10 cellular contexts compared by ENCODE assay signal in the genomic region with DNA sequence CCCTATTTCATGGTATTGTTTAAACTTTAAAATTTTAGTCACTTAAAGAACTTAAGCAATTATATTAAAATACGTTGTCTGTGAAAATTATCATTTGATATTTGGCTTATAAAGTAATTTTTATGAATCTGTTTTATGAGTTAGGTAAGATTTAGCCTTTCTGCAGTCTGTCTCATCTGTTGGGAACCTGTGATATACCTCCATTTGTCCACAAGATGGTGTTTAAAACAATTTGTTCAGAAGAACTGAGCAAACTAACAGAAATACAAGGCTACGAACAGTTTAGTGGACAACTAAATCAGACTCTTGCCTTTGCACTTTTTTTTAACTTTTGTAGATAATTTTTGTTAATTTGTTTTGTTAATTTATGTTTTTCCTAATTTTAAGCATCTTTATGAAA.
A peak's percentile ranks its signal among the peaks of the same experiment; 100 is the strongest.
DNase-seq lines count a peak whose midpoint lies in the region; ATAC-seq and TF ChIP-seq lines count a peak whose summit lies in the region.
"Had no signal": no experiment of that assay in that cellular context is flagged by ENCODE, and none has a peak within 500 bp of the region (broad histone marks: within the 10 kb centered on the region; RNA-seq: fewer than 3 reads in every experiment).

No MANE protein-coding gene starts in this region.

- H3K4me3 ChIP-seq in AG10803 (ENCODE audit: low read length) = no peak overlapping the region
- no peak overlapping the region for H3K4me3 ChIP-seq in GM23248

- H3K9me2 ChIP-seq in GM23248 (ENCODE audit: insufficient read depth) = no peaks in the 10 kb centered on the region

- no peaks in the 10 kb centered on the region for H3K4me1 Mint-ChIP-seq in stimulated activated naive CD8-positive, alpha-beta T cell treated with anti-CD3 and anti-CD28 coated beads, Interleukin-15, amount 100 ng/mL, for 72 hours
- H3K4me1 Mint-ChIP-seq: activated CD4-positive, alpha-beta T cell treated with anti-CD3 and anti-CD28 coated beads, Interleukin-2, amount 10 ng/mL, durations not matched to agents 24 days and 14 days; central memory CD8-positive, alpha-beta T cell had no signal

- no peaks in the 10 kb centered on the region for H4K20me1 ChIP-seq in GM23248 (ENCODE audit: insufficient read depth)

- TF ChIP-seq CTCF in AG10803 (conservative IDR thresholded peaks at IDR 0.05; ENCODE audit: low read length) = peak; percentile 31

- peak; percentile 2 for DNase-seq in AG10803 (ENCODE audit: low read depth)
- DNase-seq in GM23248 = peak; percentile 17
- peak; percentile 23 for DNase-seq in SK-N-DZ (ENCODE audit: low spot score)
- peak; percentile 17 for DNase-seq in iPS-NIHi11 (ENCODE audit: low spot score)
- DNase-seq in stimulated activated naive CD8-positive, alpha-beta T cell treated with anti-CD3 and anti-CD28 coated beads, Interleukin-15, amount 100 ng/mL, for 72 hours = no peak
- DNase-seq: activated CD4-positive, alpha-beta T cell treated with anti-CD3 and anti-CD28 coated beads, Interleukin-2, amount 10 ng/mL, durations not matched to agents 24 days and 14 days had no signal

- no peaks in the 10 kb centered on the region for H3K9me3 Mint-ChIP-seq in stimulated activated naive CD8-positive, alpha-beta T cell treated with anti-CD3 and anti-CD28 coated beads, Interleukin-15, amount 100 ng/mL, for 72 hours
- H3K9me3 Mint-ChIP-seq: activated CD4-positive, alpha-beta T cell treated with anti-CD3 and anti-CD28 coated beads, Interleukin-2, amount 10 ng/mL, durations not matched to agents 24 days and 14 days; central memory CD8-positive, alpha-beta T cell had no signal

- in situ Hi-C loops in GM23248 (cut with MboI) = no loop called here

- H3K79me2 ChIP-seq in GM23248 (ENCODE audit: insufficient read depth) = no peaks in the 10 kb centered on the region

- H3K4me3 Mint-ChIP-seq in stimulated activated naive CD8-positive, alpha-beta T cell treated with anti-CD3 and anti-CD28 coated beads, Interleukin-15, amount 100 ng/mL, for 72 hours = no peak overlapping the region
- H3K4me3 Mint-ChIP-seq: activated CD4-positive, alpha-beta T cell treated with anti-CD3 and anti-CD28 coated beads, Interleukin-2, amount 10 ng/mL, durations not matched to agents 24 days and 14 days; central memory CD8-positive, alpha-beta T cell had no signal

- WGBS in GM23248 (ENCODE audit: low coverage in 1 of 2, low lambda C conversion rate in 2 of 2, missing lambda C conversion rate in 2 of 2), 2 experiments = 58 to 64% methylated on average over 2 of the region's 2 CpGs

- ATAC-seq in GM21619 (IDR thresholded peaks at IDR 0.05; ENCODE audit: unreplicated experiment) (no peak), HG02610 (IDR thresholded peaks at IDR 0.05; ENCODE audit: unreplicated experiment) (no peak), GM21737 (IDR thresholded peaks at IDR 0.05; ENCODE audit: unreplicated experiment) (no peak)
- ATAC-seq in stimulated activated naive CD8-positive, alpha-beta T cell treated with anti-CD3 and anti-CD28 coated beads, Interleukin-15, amount 100 ng/mL, for 72 hours = no peak

- no peak overlapping the region for H2AFZ ChIP-seq in GM23248

- H3K27me3 Mint-ChIP-seq in stimulated activated naive CD8-positive, alpha-beta T cell treated with anti-CD3 and anti-CD28 coated beads, Interleukin-15, amount 100 ng/mL, for 72 hours = no peaks in the 10 kb centered on the region

- 0 out of 2 replicates have a peak, but pooled peaks cover 12% of the 10 kb centered on the region for H3K27me3 ChIP-seq in GM23248 (replicated peaks; ENCODE audit: insufficient read depth)

- no peak overlapping the region for H3K27ac Mint-ChIP-seq in stimulated activated naive CD8-positive, alpha-beta T cell treated with anti-CD3 and anti-CD28 coated beads, Interleukin-15, amount 100 ng/mL, for 72 hours
- H3K27ac Mint-ChIP-seq: activated CD4-positive, alpha-beta T cell treated with anti-CD3 and anti-CD28 coated beads, Interleukin-2, amount 10 ng/mL, durations not matched to agents 24 days and 14 days had no signal

- H3K4me2 ChIP-seq in GM23248 (ENCODE audit: unreplicated experiment) = no peak overlapping the region

- no peaks in the 10 kb centered on the region for H3K36me3 ChIP-seq in GM23248 (ENCODE audit: low read depth)

- H3K4me1 ChIP-seq in GM23248 (ENCODE audit: insufficient read depth) = no peaks in the 10 kb centered on the region

- no peak overlapping the region for H3K9ac ChIP-seq in GM23248

- no peaks in the 10 kb centered on the region for H3F3A ChIP-seq in GM23248 (ENCODE audit: insufficient read depth)

- H3K27ac ChIP-seq in GM23248 = no peak overlapping the region

- no peaks in the 10 kb centered on the region for H3K9me3 ChIP-seq in GM23248 (ENCODE audit: low read depth)

Comparison
In these comparisons a context has a peak if more than half of its experiments do, and no peak if none do; other contexts are left out.
1. DNase-seq: peak in AG10803 (single experiment), GM23248 (single experiment), SK-N-DZ (single experiment) and iPS-NIHi11 (single experiment); none in stimulated activated naive CD8-positive, alpha-beta T cell treated with anti-CD3 and anti-CD28 coated beads, Interleukin-15, amount 100 ng/mL, for 72 hours (0 of 2).